Comparison of ENCODE assay signal across 8 cellular contexts in the genomic region with DNA sequence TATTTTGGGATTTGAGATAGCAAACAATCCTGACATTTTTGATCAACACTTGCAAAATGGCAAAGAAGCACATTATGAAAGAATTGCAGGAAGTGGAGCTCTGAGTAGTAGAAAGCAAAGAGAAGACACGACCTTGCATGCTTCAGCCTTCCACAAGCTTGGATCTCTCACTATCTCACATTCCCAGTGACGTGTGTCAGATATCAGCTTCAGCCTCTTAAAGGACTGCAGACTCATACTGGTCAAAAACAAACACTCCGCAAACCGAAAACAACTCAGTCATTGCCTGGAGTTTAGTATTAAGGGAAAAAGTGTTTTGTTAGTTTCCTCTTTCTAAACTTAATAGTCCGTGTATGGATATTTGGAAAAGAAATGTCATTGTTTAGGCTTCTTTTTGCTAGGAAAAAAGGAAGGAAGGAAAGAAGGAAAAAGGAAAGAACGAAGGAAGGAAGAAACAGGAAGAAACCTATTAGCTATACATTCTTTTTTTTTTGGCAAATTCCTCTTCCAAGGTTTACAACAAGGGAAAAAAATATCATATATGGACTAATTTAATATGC. TPM values are rescaled to one million over a fixed set of nuclear protein-coding genes. Genes with fewer than 3 reads are reported as not detected.
DNase-seq lines count a peak whose midpoint lies in the region; ATAC-seq, FAIRE-seq and TF ChIP-seq lines count a peak whose summit lies in the region.

No MANE protein-coding gene starts in this region.

- no peaks in the 10 kb centered on the region for H3K9me3 Mint-ChIP-seq in activated naive CD8-positive, alpha-beta T cell treated with anti-CD3 and anti-CD28 coated beads, Interleukin-2, amount 50 U/mL, for 24 hours

- H3K9me3 ChIP-seq in body of pancreas (no peaks in the 10 kb centered on the region), keratinocyte (ENCODE audit: control insufficient read depth, low read depth, low read length) (no peaks in the 10 kb centered on the region), subcutaneous abdominal adipose tissue (ENCODE audit: control insufficient read depth in 5 of 5, low read length in 5 of 5) (no peaks in the 10 kb centered on the region)

- H3K4me3 Mint-ChIP-seq in activated naive CD8-positive, alpha-beta T cell treated with anti-CD3 and anti-CD28 coated beads, Interleukin-2, amount 50 U/mL, for 24 hours: no peak overlapping the region

- no peaks in the 10 kb centered on the region for H3K36me3 Mint-ChIP-seq in activated naive CD8-positive, alpha-beta T cell treated with anti-CD3 and anti-CD28 coated beads, Interleukin-2, amount 50 U/mL, for 24 hours (ENCODE audit: low read depth)

- DNase-seq in HS-5 (ENCODE audit: low read depth) (peak; percentile 69), body of pancreas (peak in 3 of 4 donors; percentile 16 to 52 (median 25)), keratinocyte (ENCODE audit: low read depth, low spot score) (peak; percentile 33), NOMO-1 (lab: John Stamatoyannopoulos, UW; ENCODE audit: unreplicated experiment in 2 of 2) (no peak)
- no peak for DNase-seq in activated naive CD8-positive, alpha-beta T cell treated with anti-CD3 and anti-CD28 coated beads, Interleukin-2, amount 50 U/mL, for 24 hours

- peak overlapping the region; percentile 76 for H2AFZ ChIP-seq in keratinocyte (ENCODE audit: control insufficient read depth, low read length)

- intact Hi-C loops in body of pancreas (cut with DNase I): no loop called here

- H3K4me1 Mint-ChIP-seq in activated naive CD8-positive, alpha-beta T cell treated with anti-CD3 and anti-CD28 coated beads, Interleukin-2, amount 50 U/mL, for 24 hours: no peaks in the 10 kb centered on the region

- TF ChIP-seq POLR2A in body of pancreas (IDR thresholded peaks at IDR 0.05): no peak

- TF ChIP-seq CTCF in body of pancreas (IDR thresholded peaks at IDR 0.05) (no peak), keratinocyte (optimal IDR thresholded peaks at IDR 0.05 in 1 of 3, IDR thresholded peaks at IDR 0.05 in 1 of 3, conservative IDR thresholded peaks at IDR 0.05 in 1 of 3; ENCODE audit: extremely low read depth in 1 of 3, insufficient read depth in 2 of 3, low read length in 3 of 3) (no peak)

- H3K4me3 ChIP-seq in body of pancreas (no peak overlapping the region), keratinocyte (ENCODE audit: control insufficient read depth in 2 of 3, extremely low read depth in 1 of 3, insufficient read depth in 2 of 3, low read depth in 1 of 3, low read length in 3 of 3) (peak overlapping the region in 2 of 3 experiments; percentile 45 to 54), subcutaneous abdominal adipose tissue (ENCODE audit: low read depth in 1 of 5, low read length in 5 of 5) (peak overlapping the region; percentile 47 to 73 (median 54))

- H3K36me3 ChIP-seq in body of pancreas (replicated peaks in 1 of 2; ENCODE audit: insufficient read depth in 1 of 2, low read depth in 2 of 2) (no peaks in the 10 kb centered on the region), keratinocyte (ENCODE audit: control insufficient read depth in 2 of 2, extremely low read depth in 1 of 2, insufficient read depth in 2 of 2, low read length in 2 of 2) (no peaks in the 10 kb centered on the region), subcutaneous abdominal adipose tissue (ENCODE audit: control insufficient read depth in 5 of 5, insufficient read depth in 5 of 5, low read length in 5 of 5) (no peaks in the 10 kb centered on the region)

- no peaks in the 10 kb centered on the region for H3K27me3 Mint-ChIP-seq in activated naive CD8-positive, alpha-beta T cell treated with anti-CD3 and anti-CD28 coated beads, Interleukin-2, amount 50 U/mL, for 24 hours

- dilution Hi-C loops in keratinocyte (cut with MboI; ENCODE audit: extremely low pct_ligation_motif_present, low sequenced_read_pairs): no loop called here

- peaks cover 16% of the 10 kb centered on the region for H3K4me1 ChIP-seq in body of pancreas
- H3K4me1 ChIP-seq in keratinocyte (ENCODE audit: control insufficient read depth, extremely low read depth, insufficient read depth, low read length): peaks cover 14% of the 10 kb centered on the region
- peaks cover 0 to 29% (median 17%) of the 10 kb centered on the region in 5 donors for H3K4me1 ChIP-seq in subcutaneous abdominal adipose tissue (ENCODE audit: control insufficient read depth in 5 of 5, insufficient read depth in 5 of 5, low read length in 5 of 5)

- peak overlapping the region in 2 of 4 donors; percentile 6 to 7 for H3K27ac ChIP-seq in body of pancreas
- H3K27ac ChIP-seq in keratinocyte (ENCODE audit: control insufficient read depth, insufficient read depth, low read length): peak overlapping the region; percentile 63
- peak overlapping the region; percentile 47 for H3K27ac ChIP-seq in subcutaneous abdominal adipose tissue (ENCODE audit: low read depth, low read length)

- ATAC-seq in body of pancreas (peak; percentile 91), GM21515 (IDR thresholded peaks at IDR 0.05; ENCODE audit: unreplicated experiment) (no peak), HG03108 (IDR thresholded peaks at IDR 0.05; ENCODE audit: unreplicated experiment) (no peak)
- no peak for ATAC-seq in activated naive CD8-positive, alpha-beta T cell treated with anti-CD3 and anti-CD28 coated beads, Interleukin-2, amount 50 U/mL, for 24 hours

- no peaks in the 10 kb centered on the region for H4K20me1 ChIP-seq in keratinocyte (ENCODE audit: control insufficient read depth, extremely low read depth, insufficient read depth, low read length)

- H3K27me3 ChIP-seq in body of pancreas: no peaks in the 10 kb centered on the region
- H3K27me3 ChIP-seq in keratinocyte (ENCODE audit: control insufficient read depth, extremely low read depth, insufficient read depth, low read length): no peaks in the 10 kb centered on the region
- H3K27me3 ChIP-seq in subcutaneous abdominal adipose tissue (ENCODE audit: control insufficient read depth in 5 of 5, insufficient read depth in 4 of 5, low read length in 5 of 5): no peaks in the 10 kb centered on the region

- no peaks in the 10 kb centered on the region for H3K79me2 ChIP-seq in keratinocyte (ENCODE audit: control insufficient read depth, insufficient read depth, low read length)

- H3K9ac ChIP-seq in keratinocyte (ENCODE audit: control insufficient read depth, extremely low read depth, insufficient read depth, low read length) (peak overlapping the region; percentile 42), subcutaneous abdominal adipose tissue (ENCODE audit: low read length in 5 of 5) (peak overlapping the region in 2 of 5 donors; percentile 41 to 44)

- H3K4me2 ChIP-seq in keratinocyte (ENCODE audit: control insufficient read depth, extremely low read depth, insufficient read depth, low read depth, low read length): peak overlapping the region; percentile 71

- H3K9me1 ChIP-seq in keratinocyte (ENCODE audit: control insufficient read depth, extremely low read depth, insufficient read depth, low read length): no peaks in the 10 kb centered on the region

- FAIRE-seq in keratinocyte (lab: Jason Lieb, UNC): peak; percentile 91

- WGBS in body of pancreas, 2 donors: 9 to 14% methylated on average over 6 of the region's 6 CpGs

- H3K27ac Mint-ChIP-seq in activated naive CD8-positive, alpha-beta T cell treated with anti-CD3 and anti-CD28 coated beads, Interleukin-2, amount 50 U/mL, for 24 hours: no peak overlapping the region

RNA-seq across cellular contexts. Expression of gene SLC40A1, which starts 32.6 kb away (rescaled TPM):
- 10 to 100 TPM; 30.3 to 61.2 TPM for total RNA-seq in body of pancreas
- polyA plus RNA-seq in keratinocyte: 0.02 to 0.18 TPM (median 0.09 TPM) in 3 replicates
- 0.85 TPM for polyA plus RNA-seq in keratinocyte (2011; ENCODE audit: low read depth)
- polyA plus RNA-seq in keratinocyte (2011; cell fraction: cytosol; rRNA removed): 0.09 and 0.22 TPM in 2 replicates
- 0.13 and 0.19 TPM in 2 replicates for polyA plus RNA-seq in keratinocyte (2011; cell fraction: nucleus; rRNA removed)
- 0.11 and 1.0 TPM in 2 replicates for polyA plus RNA-seq in keratinocyte (2012; ENCODE audit: low replicate concordance)
- 0.13 to 0.36 TPM in 2 of 3 replicates, not detected in the other for polyA minus RNA-seq in keratinocyte
- not detected for polyA minus RNA-seq in keratinocyte (2011; cell fraction: cytosol; rRNA and poly(A)+ RNA removed)
- not detected in 2 replicates for polyA minus RNA-seq in keratinocyte (2011; cell fraction: nucleus; rRNA and poly(A)+ RNA removed)

RNA-seq across cellular contexts. Expression of gene ASNSD1, which starts 48.1 kb away (rescaled TPM):
- 10 to 100 TPM in 1 of 2 donors, 1 to 10 TPM in 1; 9.6 to 22.8 TPM for total RNA-seq in body of pancreas
- 23.9 to 40.0 TPM (median 30.7 TPM) in 3 replicates for polyA plus RNA-seq in keratinocyte
- 54.0 TPM for polyA plus RNA-seq in keratinocyte (2011; ENCODE audit: low read depth)
- 23.3 and 41.0 TPM in 2 replicates for polyA plus RNA-seq in keratinocyte (2011; cell fraction: cytosol; rRNA removed)
- polyA plus RNA-seq in keratinocyte (2011; cell fraction: nucleus; rRNA removed): 11.4 and 16.9 TPM in 2 replicates
- 20.1 and 31.0 TPM in 2 replicates for polyA plus RNA-seq in keratinocyte (2012; ENCODE audit: low replicate concordance)
- 1.9 to 20.8 TPM (median 10.6 TPM) in 3 replicates for polyA minus RNA-seq in keratinocyte
- 50.3 TPM for polyA minus RNA-seq in keratinocyte (2011; cell fraction: cytosol; rRNA and poly(A)+ RNA removed)
- polyA minus RNA-seq in keratinocyte (2011; cell fraction: nucleus; rRNA and poly(A)+ RNA removed): 8.0 and 10.2 TPM in 2 replicates

Comparison
In these comparisons a context has a peak if more than half of its experiments do, and no peak if none do; other contexts are left out.
1. DNase-seq: peak in HS-5 (single experiment), body of pancreas (3 of 4) and keratinocyte (single experiment); none in NOMO-1 (0 of 2) and activated naive CD8-positive, alpha-beta T cell treated with anti-CD3 and anti-CD28 coated beads, Interleukin-2, amount 50 U/mL, for 24 hours (single experiment).
2. H3K4me3 ChIP-seq: peak in keratinocyte (2 of 3) and subcutaneous abdominal adipose tissue (5 of 5); none in body of pancreas (0 of 2).